Comparison of ENCODE assay signal across 14 cellular contexts in genomic region chr4:13701937-13702446, GRCh38.
DNase-seq lines count a peak whose midpoint lies in the region; ATAC-seq lines count a peak whose summit lies in the region.
"Had no signal": no experiment of that assay in that cellular context is flagged by ENCODE, and none has a peak within 500 bp of the region (broad histone marks: within the 10 kb centered on the region; RNA-seq: fewer than 3 reads in every experiment).

No MANE protein-coding gene starts in this region.

- no peaks in the 10 kb centered on the region for H3K36me3 ChIP-seq in adipocyte (ENCODE audit: control insufficient read depth, insufficient read depth, low read length, severe bottlenecking)

- H3K27me3 ChIP-seq in adipocyte (replicated peaks; ENCODE audit: control insufficient read depth, insufficient read depth, low read length) = no peaks in the 10 kb centered on the region

- H3K36me3 Mint-ChIP-seq in effector memory CD8-positive, alpha-beta T cell (ENCODE audit: insufficient read depth) = no peaks in the 10 kb centered on the region
- H3K36me3 Mint-ChIP-seq: IgD-negative memory B cell had no signal

- H3K9me3 Mint-ChIP-seq in effector memory CD8-positive, alpha-beta T cell = no peaks in the 10 kb centered on the region

- H3K27me3 Mint-ChIP-seq in effector memory CD8-positive, alpha-beta T cell = peaks cover 9 to 27% of the 10 kb centered on the region in 2 donors

- H3K9me3 ChIP-seq in adipocyte (ENCODE audit: control insufficient read depth, low read length) = no peaks in the 10 kb centered on the region

- H3K4me1 ChIP-seq in adipocyte (ENCODE audit: control insufficient read depth, insufficient read depth, low read length) = peaks cover 26% of the 10 kb centered on the region

- DNase-seq in AG08396 (ENCODE audit: low spot score) (peak; percentile 11), HT-29 (ENCODE audit: low spot score) (peak; percentile 67), adipocyte (ENCODE audit: low read depth) (peak; percentile 72), iris pigment epithelial cell (ENCODE audit: low read depth) (peak; percentile 69), epidermal melanocyte (ENCODE audit: insufficient read length, low spot score) (no peak), NCI-H524 (lab: John Stamatoyannopoulos, UW) (no peak)
- no peak for DNase-seq in effector memory CD8-positive, alpha-beta T cell
- DNase-seq in activated CD4-positive, alpha-beta T cell treated with anti-CD3 and anti-CD28 coated beads for 1 hour = no peak
- DNase-seq: activated CD8-positive, alpha-beta memory T cell treated with anti-CD3 and anti-CD28 coated beads, Interleukin-2, amount 50 U/mL, for 4 hours; C1 segment of cervical spinal cord; head of caudate nucleus; NCI-H446 treated with DMSO at 0.1 percent for 48 hours; stimulated activated CD4-positive, alpha-beta T cell treated with anti-CD3 and anti-CD28 coated beads, Interleukin-12 subunit alpha, Interleukin-12 subunit beta, amount 100 ng/mL, for 4 hours had no signal

- H3K4me1 Mint-ChIP-seq in effector memory CD8-positive, alpha-beta T cell (ENCODE audit: low read depth in 2 of 2) = no peaks in the 10 kb centered on the region

- no peak overlapping the region for H3K4me3 ChIP-seq in adipocyte (ENCODE audit: low read length)

- no peak overlapping the region for H3K27ac Mint-ChIP-seq in effector memory CD8-positive, alpha-beta T cell
- H3K27ac Mint-ChIP-seq: IgD-negative memory B cell had no signal

- H3K9ac ChIP-seq in adipocyte (ENCODE audit: low read length) = peak overlapping the region; percentile 34

- ATAC-seq in effector memory CD8-positive, alpha-beta T cell (replicated peaks) = no peak

- no peak overlapping the region for H3K4me3 Mint-ChIP-seq in effector memory CD8-positive, alpha-beta T cell
- H3K4me3 Mint-ChIP-seq: IgD-negative memory B cell had no signal

Comparison
In these comparisons a context has a peak if more than half of its experiments do, and no peak if none do; other contexts are left out.
1. DNase-seq: peak in AG08396 (single experiment), HT-29 (single experiment), adipocyte (single experiment) and iris pigment epithelial cell (single experiment); none in epidermal melanocyte (single experiment), effector memory CD8-positive, alpha-beta T cell (0 of 3), NCI-H524 (0 of 2) and activated CD4-positive, alpha-beta T cell treated with anti-CD3 and anti-CD28 coated beads for 1 hour (single experiment).